Comparison of ENCODE assay signal across 8 cellular contexts in genomic region chr2:105328281-105329196, GRCh38. TPM values are rescaled to one million over a fixed set of nuclear protein-coding genes. Genes with fewer than 3 reads are reported as not detected.
DNase-seq lines count a peak whose midpoint lies in the region; ATAC-seq and TF ChIP-seq lines count a peak whose summit lies in the region.

No MANE protein-coding gene starts in this region.

- DNase-seq in A673 (ENCODE audit: low spot score) (no peak), GM13976 (ENCODE audit: low spot score) (peak; percentile 40), NCI-H2029 treated with DMSO at 0.1 percent for 48 hours (lab: John Stamatoyannopoulos, UW) (peak; percentile 81), fibroblast of peridontal ligament (ENCODE audit: extremely low read depth) (peak; percentile 50), aorta (peak in 1 of 2 donors; percentile 52), iPS-NIHi7 (ENCODE audit: extremely low spot score) (no peak)
- peak; percentile 72 for DNase-seq in activated CD8-positive, alpha-beta memory T cell treated with anti-CD3 and anti-CD28 coated beads, Interleukin-2, amount 10 ng/mL, durations not matched to agents 7 days and 5 days

- in situ Hi-C loops in GM13976 (cut with MboI; ENCODE audit: low sequenced_read_pairs, unreplicated experiment) = no loop called here

- peaks cover 22% of the 10 kb centered on the region for H3K4me1 ChIP-seq in A673 (ENCODE audit: insufficient read depth, low read length, poor library complexity, severe bottlenecking)
- peaks cover 0 to 2% of the 10 kb centered on the region in 2 donors for H3K4me1 ChIP-seq in aorta (ENCODE audit: control insufficient read depth in 1 of 2, insufficient read depth in 2 of 2, low read length in 2 of 2)

- CTCF ChIA-PET in A673 (lab: Charles Lee) = no interaction called here
- CTCF ChIA-PET in activated CD8-positive, alpha-beta memory T cell treated with anti-CD3 and anti-CD28 coated beads, Interleukin-2, amount 10 ng/mL, durations not matched to agents 7 days and 5 days (lab: Charles Lee) = interaction anchor here (1.3 to 2.0 kb wide), 3 partner anchors 10 to 41 kb away, joined by 3 to 6 read pairs (median 3); no protein-coding TSS in a partner anchor

- BruUV-seq in A673 (replicated peaks; lab: Mats Ljungman, UMichigan) = no TSS peak

- POLR2A ChIA-PET in A673 (lab: Charles Lee; ENCODE audit: low non-redundant PET) = no interaction called here

- peak overlapping the region; percentile 83 for H3K4me3 Mint-ChIP-seq in activated CD8-positive, alpha-beta memory T cell treated with anti-CD3 and anti-CD28 coated beads, Interleukin-2, amount 10 ng/mL, durations not matched to agents 7 days and 5 days
- H3K4me3 Mint-ChIP-seq in nephron = peak overlapping the region; percentile 84 to 99 (median 93)

- no peak for ATAC-seq in activated CD8-positive, alpha-beta memory T cell treated with anti-CD3 and anti-CD28 coated beads, Interleukin-2, amount 10 ng/mL, durations not matched to agents 7 days and 5 days
- no peak for ATAC-seq in aorta (ENCODE audit: low FRiP score)

- H3K27me3 ChIP-seq in A673 (replicated peaks; ENCODE audit: insufficient read depth, low read depth, low read length, poor library complexity) = no peaks in the 10 kb centered on the region
- H3K27me3 ChIP-seq in aorta (ENCODE audit: control insufficient read depth in 1 of 2, insufficient read depth in 2 of 2, low read length in 1 of 2) = no peaks in the 10 kb centered on the region

- H3K27ac ChIP-seq in A673 (ENCODE audit: low read depth, low read length, poor library complexity, severe bottlenecking) (peak overlapping the region; percentile 24), aorta (ENCODE audit: low read depth in 1 of 2, low read length in 2 of 2) (peak overlapping the region; percentile 63 to 69)

- H3K4me1 Mint-ChIP-seq in activated CD8-positive, alpha-beta memory T cell treated with anti-CD3 and anti-CD28 coated beads, Interleukin-2, amount 10 ng/mL, durations not matched to agents 7 days and 5 days = peaks cover 41% of the 10 kb centered on the region
- peaks cover 37% of the 10 kb centered on the region for H3K4me1 Mint-ChIP-seq in nephron

- H3K4me3 ChIP-seq in A673 (ENCODE audit: low read depth, low read length, poor library complexity, severe bottlenecking) = peak overlapping the region; percentile 60
- peak overlapping the region; percentile 91 for H3K4me3 ChIP-seq in aorta (ENCODE audit: low read length in 2 of 2)

- TF ChIP-seq CTCF in A673 (conservative IDR thresholded peaks at IDR 0.05; ENCODE audit: low read depth, low read length) (no peak), GM13976 (IDR thresholded peaks at IDR 0.05; ENCODE audit: borderline replicate concordance, control extremely low read depth, extremely low read depth, insufficient read depth, missing control alignments) (no peak), nephron (IDR thresholded peaks at IDR 0.05; ENCODE audit: unreplicated experiment in 3 of 3) (no peak)

- H3K27ac Mint-ChIP-seq in activated CD8-positive, alpha-beta memory T cell treated with anti-CD3 and anti-CD28 coated beads, Interleukin-2, amount 10 ng/mL, durations not matched to agents 7 days and 5 days = peak overlapping the region; percentile 68
- H3K27ac Mint-ChIP-seq in nephron = peak overlapping the region; percentile 91 to 97 (median 95)

- peaks cover 7% of the 10 kb centered on the region for H3K36me3 Mint-ChIP-seq in activated CD8-positive, alpha-beta memory T cell treated with anti-CD3 and anti-CD28 coated beads, Interleukin-2, amount 10 ng/mL, durations not matched to agents 7 days and 5 days
- no peaks in the 10 kb centered on the region for H3K36me3 Mint-ChIP-seq in nephron (ENCODE audit: low read depth)

- H3K36me3 ChIP-seq in A673 (ENCODE audit: insufficient read depth, low read length, poor library complexity, severe bottlenecking) (no peaks in the 10 kb centered on the region), aorta (ENCODE audit: control insufficient read depth in 1 of 2, insufficient read depth in 2 of 2, low read length in 1 of 2) (peaks cover 0 to 2% of the 10 kb centered on the region in 2 donors)

- 37 to 47% methylated on average over 16 of the region's 16 CpGs for WGBS in aorta, 2 donors

- no peaks in the 10 kb centered on the region for H3K9me3 ChIP-seq in A673 (ENCODE audit: low read depth, low read length, poor library complexity, severe bottlenecking)
- H3K9me3 ChIP-seq in aorta (ENCODE audit: control insufficient read depth, low read length) = no peaks in the 10 kb centered on the region

- intact Hi-C loops in A673 (cut with micrococcal nuclease; ENCODE audit: unreplicated experiment) (no loop called here), aorta (cut with DNase I) (no loop called here)

- H3K27me3 Mint-ChIP-seq in activated CD8-positive, alpha-beta memory T cell treated with anti-CD3 and anti-CD28 coated beads, Interleukin-2, amount 10 ng/mL, durations not matched to agents 7 days and 5 days = no peaks in the 10 kb centered on the region
- H3K27me3 Mint-ChIP-seq in nephron (ENCODE audit: low read depth) = peaks cover 3% of the 10 kb centered on the region

- H3K9me3 Mint-ChIP-seq in activated CD8-positive, alpha-beta memory T cell treated with anti-CD3 and anti-CD28 coated beads, Interleukin-2, amount 10 ng/mL, durations not matched to agents 7 days and 5 days (ENCODE audit: low read depth) = no peaks in the 10 kb centered on the region
- no peaks in the 10 kb centered on the region for H3K9me3 Mint-ChIP-seq in nephron

RNA-seq across cellular contexts. Expression of gene TGFBRAP1, which starts 1.0 kb away (rescaled TPM):
- total RNA-seq in A673 (2021) (22.8 and 24.8 TPM in 2 replicates), aorta (10 to 100 TPM; 17.5 to 21.5 TPM)
- total RNA-seq in activated CD8-positive, alpha-beta memory T cell treated with anti-CD3 and anti-CD28 coated beads, Interleukin-2, amount 10 ng/mL, durations not matched to agents 7 days and 5 days = 10 to 100 TPM; 19.4 to 22.2 TPM
- polyA plus RNA-seq in aorta = 1 to 10 TPM; 5.1 to 7.1 TPM

RNA-seq across cellular contexts. Expression of gene C2orf49, which starts 8.8 kb away (rescaled TPM):
- 21.5 and 24.8 TPM in 2 replicates for total RNA-seq in A673 (2021)
- 10 to 100 TPM; 20.5 to 23.1 TPM for total RNA-seq in activated CD8-positive, alpha-beta memory T cell treated with anti-CD3 and anti-CD28 coated beads, Interleukin-2, amount 10 ng/mL, durations not matched to agents 7 days and 5 days
- total RNA-seq in aorta = 10 to 100 TPM; 13.4 to 20.8 TPM
- polyA plus RNA-seq in aorta = 10 to 100 TPM; 10.9 to 12.1 TPM

Comparison
In these comparisons a context has a peak if more than half of its experiments do, and no peak if none do; other contexts are left out.
1. DNase-seq: peak in GM13976 (single experiment), NCI-H2029 treated with DMSO at 0.1 percent for 48 hours (single experiment), activated CD8-positive, alpha-beta memory T cell treated with anti-CD3 and anti-CD28 coated beads, Interleukin-2, amount 10 ng/mL, durations not matched to agents 7 days and 5 days (single experiment) and fibroblast of peridontal ligament (single experiment); none in A673 (single experiment) and iPS-NIHi7 (single experiment).